12 cellular contexts compared by ENCODE assay signal in the genomic region with DNA sequence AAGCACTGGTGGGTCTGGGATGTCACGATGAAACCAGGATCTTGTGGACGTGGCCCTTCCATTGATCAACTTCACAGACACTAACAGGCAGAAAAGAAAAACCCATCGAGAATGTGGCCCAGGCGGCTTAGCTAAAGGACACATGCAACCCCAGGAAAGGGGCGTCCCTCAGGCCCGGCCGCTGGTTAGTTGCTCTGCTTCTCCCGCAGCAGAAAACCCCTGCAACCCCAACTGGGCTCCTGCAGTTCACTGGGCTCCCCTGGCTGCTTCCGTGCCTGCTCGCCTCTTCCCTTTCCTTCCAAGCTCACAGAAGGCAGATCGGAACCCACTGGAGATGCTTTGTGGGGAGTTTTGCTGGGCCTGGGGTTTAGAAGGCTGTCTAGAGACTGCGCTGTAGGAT. TPM values are rescaled to one million over a fixed set of nuclear protein-coding genes. Genes with fewer than 3 reads are reported as not detected.
DNase-seq lines count a peak whose midpoint lies in the region; ATAC-seq and TF ChIP-seq lines count a peak whose summit lies in the region.
"Had no signal": no experiment of that assay in that cellular context is flagged by ENCODE, and none has a peak within 500 bp of the region (broad histone marks: within the 10 kb centered on the region; RNA-seq: fewer than 3 reads in every experiment).

No MANE protein-coding gene starts in this region.

- no peak overlapping the region for H3K27ac Mint-ChIP-seq in chondrocyte (ENCODE audit: unreplicated experiment)
- H3K27ac Mint-ChIP-seq: activated naive CD8-positive, alpha-beta T cell treated with anti-CD3 and anti-CD28 coated beads, Interleukin-2, amount 10 ng/mL, durations not matched to agents 7 days and 5 days had no signal

- H3K4me1 Mint-ChIP-seq in activated T-cell treated with anti-CD3 and anti-CD28 coated beads, Interleukin-2, amount 50 U/mL, for 4 hours (ENCODE audit: low read depth): peaks cover 5% of the 10 kb centered on the region
- peaks cover 8% of the 10 kb centered on the region for H3K4me1 Mint-ChIP-seq in chondrocyte (ENCODE audit: low read depth)

- H3K27me3 ChIP-seq in mucosa of stomach (ENCODE audit: control insufficient read depth, insufficient read depth, low read length) (peaks cover 29% of the 10 kb centered on the region), tibial artery (no peaks in the 10 kb centered on the region), BE2C (peaks cover 17% of the 10 kb centered on the region; the same call in 1 of the 2 replicates)

- peak overlapping the region; percentile 27 for H3K4me3 Mint-ChIP-seq in activated T-cell treated with anti-CD3 and anti-CD28 coated beads, Interleukin-2, amount 50 U/mL, for 4 hours
- H3K4me3 Mint-ChIP-seq in chondrocyte (ENCODE audit: unreplicated experiment): peak overlapping the region; percentile 69

- TF ChIP-seq CTCF in chondrocyte (IDR thresholded peaks at IDR 0.05) (no peak), tibial artery (IDR thresholded peaks at IDR 0.05) (no peak), BE2C (IDR thresholded peaks at IDR 0.05; ENCODE audit: low read depth, low read length) (no peak)

- H3K36me3 ChIP-seq in mucosa of stomach (ENCODE audit: control insufficient read depth, insufficient read depth, low read length) (no peaks in the 10 kb centered on the region), tibial artery (no peaks in the 10 kb centered on the region), BE2C (no peaks in the 10 kb centered on the region)

- peaks cover 4% of the 10 kb centered on the region for H3K4me1 ChIP-seq in mucosa of stomach (ENCODE audit: control insufficient read depth, insufficient read depth, low read length)
- H3K4me1 ChIP-seq in tibial artery: peaks cover 0 to 41% (median 30%) of the 10 kb centered on the region in 4 donors
- H3K4me1 ChIP-seq in BE2C: no peaks in the 10 kb centered on the region

- H3K27ac ChIP-seq in tibial artery: peak overlapping the region; percentile 72 to 78
- H3K27ac ChIP-seq: HL-60 had no signal

- no peaks in the 10 kb centered on the region for H3K9me3 ChIP-seq in mucosa of stomach (ENCODE audit: control insufficient read depth, low read length)
- peaks cover 0 to 5% (median 0%) of the 10 kb centered on the region in 3 donors for H3K9me3 ChIP-seq in tibial artery
- no peaks in the 10 kb centered on the region for H3K9me3 ChIP-seq in BE2C
- H3K9me3 ChIP-seq: SK-N-SH had no signal

- DNase-seq in activated T-cell treated with anti-CD3 and anti-CD28 coated beads, Interleukin-2, amount 50 U/mL, for 4 hours: no peak
- DNase-seq in activated T-cell treated with anti-CD3 and anti-CD28 coated beads for 4 hours (no peak), chondrocyte (ENCODE audit: low spot score) (no peak), tibial artery (no peak), left cardiac atrium (no peak), BE2C (no peak)
- DNase-seq: activated CD4-positive, alpha-beta T cell treated with anti-CD3 and anti-CD28 coated beads for 4 hours had no signal

- H3K9ac ChIP-seq in mucosa of stomach (ENCODE audit: low read length): peak overlapping the region; percentile 20
- H3K9ac ChIP-seq: SK-N-SH had no signal

- no peak for ATAC-seq in activated T-cell treated with anti-CD3 and anti-CD28 coated beads, Interleukin-2, amount 50 U/mL, for 4 hours
- ATAC-seq in HG02981 (IDR thresholded peaks at IDR 0.05; ENCODE audit: unreplicated experiment) (no peak), left cardiac atrium (no peak)

- H3K4me3 ChIP-seq in mucosa of stomach (ENCODE audit: low read length): no peak overlapping the region
- peak overlapping the region; percentile 70 to 83 for H3K4me3 ChIP-seq in tibial artery
- H3K4me3 ChIP-seq in BE2C (ENCODE audit: low read depth, low read length): no peak overlapping the region

- H3K36me3 Mint-ChIP-seq in activated T-cell treated with anti-CD3 and anti-CD28 coated beads, Interleukin-2, amount 50 U/mL, for 4 hours (ENCODE audit: insufficient read depth): no peaks in the 10 kb centered on the region
- peaks cover 3% of the 10 kb centered on the region for H3K36me3 Mint-ChIP-seq in chondrocyte (ENCODE audit: low read depth)
- H3K36me3 Mint-ChIP-seq: activated naive CD8-positive, alpha-beta T cell treated with anti-CD3 and anti-CD28 coated beads, Interleukin-2, amount 10 ng/mL, durations not matched to agents 7 days and 5 days had no signal

- no peaks in the 10 kb centered on the region for H3K9me3 Mint-ChIP-seq in activated T-cell treated with anti-CD3 and anti-CD28 coated beads, Interleukin-2, amount 50 U/mL, for 4 hours
- H3K9me3 Mint-ChIP-seq in chondrocyte (ENCODE audit: low read depth): peaks cover 19% of the 10 kb centered on the region

- H3K27me3 Mint-ChIP-seq in activated T-cell treated with anti-CD3 and anti-CD28 coated beads, Interleukin-2, amount 50 U/mL, for 4 hours (ENCODE audit: low read depth): peaks cover 35% of the 10 kb centered on the region
- peaks cover 41% of the 10 kb centered on the region for H3K27me3 Mint-ChIP-seq in chondrocyte (ENCODE audit: low read depth)

- intact Hi-C loops in tibial artery (cut with DNase I; ENCODE audit: low total_unique reads) (no loop called here), left cardiac atrium (cut with DNase I) (no loop called here)

RNA-seq across cellular contexts. Expression of gene GASK1A, which starts 1.1 kb away (rescaled TPM):
- not detected for total RNA-seq in activated T-cell treated with anti-CD3 and anti-CD28 coated beads, Interleukin-2, amount 50 U/mL, for 4 hours
- total RNA-seq in chondrocyte (0.17 TPM in 1 of 3 replicates, not detected in the others), left cardiac atrium (1 to 10 TPM; 2.6 to 4.0 TPM)
- not detected for polyA plus RNA-seq in BE2C (2012; ENCODE audit: insufficient read depth, insufficient read length, low read depth)
- total RNA-seq: activated naive CD8-positive, alpha-beta T cell treated with anti-CD3 and anti-CD28 coated beads, Interleukin-2, amount 10 ng/mL, durations not matched to agents 7 days and 5 days had no signal
- polyA plus RNA-seq: SK-N-SH had no signal

Comparison
In these comparisons a context has a peak if more than half of its experiments do, and no peak if none do; other contexts are left out.
1. H3K4me3 ChIP-seq: peak in tibial artery (2 of 2); none in mucosa of stomach (single experiment) and BE2C (single experiment).